Comparison of ENCODE assay signal across 2 cellular contexts in the genomic region with DNA sequence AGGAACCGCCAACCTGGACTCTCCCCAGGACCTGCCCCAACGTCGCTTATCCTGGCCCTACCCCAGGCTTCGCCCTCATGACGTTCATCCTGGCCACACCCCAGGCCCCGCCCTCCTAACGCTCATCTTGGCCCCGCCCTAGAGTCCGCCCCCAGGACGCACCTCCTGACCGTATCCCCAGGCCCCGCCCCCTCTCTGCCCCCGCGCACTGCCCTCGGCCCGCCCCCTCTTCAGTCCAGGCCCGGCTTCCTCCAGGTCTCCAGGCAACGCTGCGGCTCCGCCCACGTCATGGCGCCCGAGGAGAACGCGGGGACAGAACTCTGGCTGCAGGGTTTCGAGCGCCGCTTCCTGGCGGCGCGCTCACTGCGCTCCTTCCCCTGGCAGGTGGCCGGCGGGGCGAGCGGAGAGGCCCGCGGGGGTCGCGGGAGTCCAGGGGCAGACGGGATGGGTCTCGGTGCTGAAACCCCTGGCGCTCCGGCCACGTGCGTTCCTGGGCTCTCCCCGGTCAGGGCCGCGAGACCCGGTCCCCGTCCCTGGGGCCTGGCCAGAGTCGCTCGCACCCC.
TF ChIP-seq lines count a peak whose summit lies in the region.
"Not testable (repeated sequence)": the region's sequence is repeated elsewhere in the genome, so short reads cannot be mapped to it uniquely, and the experiment has no call there.

No MANE protein-coding gene starts in this region.

TF ChIP-seq in Ishikawa, 13 proteins besides CTCF, POLR2A, EP300 and RAD21:
- peak; percentile 81 for TF ChIP-seq YY1 (IDR thresholded peaks at IDR 0.05; ENCODE audit: low read depth)

TF ChIP-seq in HepG2, 621 proteins besides CTCF, POLR2A, EP300 and RAD21 (continues in another document):
- TF ChIP-seq, protein P1, sequence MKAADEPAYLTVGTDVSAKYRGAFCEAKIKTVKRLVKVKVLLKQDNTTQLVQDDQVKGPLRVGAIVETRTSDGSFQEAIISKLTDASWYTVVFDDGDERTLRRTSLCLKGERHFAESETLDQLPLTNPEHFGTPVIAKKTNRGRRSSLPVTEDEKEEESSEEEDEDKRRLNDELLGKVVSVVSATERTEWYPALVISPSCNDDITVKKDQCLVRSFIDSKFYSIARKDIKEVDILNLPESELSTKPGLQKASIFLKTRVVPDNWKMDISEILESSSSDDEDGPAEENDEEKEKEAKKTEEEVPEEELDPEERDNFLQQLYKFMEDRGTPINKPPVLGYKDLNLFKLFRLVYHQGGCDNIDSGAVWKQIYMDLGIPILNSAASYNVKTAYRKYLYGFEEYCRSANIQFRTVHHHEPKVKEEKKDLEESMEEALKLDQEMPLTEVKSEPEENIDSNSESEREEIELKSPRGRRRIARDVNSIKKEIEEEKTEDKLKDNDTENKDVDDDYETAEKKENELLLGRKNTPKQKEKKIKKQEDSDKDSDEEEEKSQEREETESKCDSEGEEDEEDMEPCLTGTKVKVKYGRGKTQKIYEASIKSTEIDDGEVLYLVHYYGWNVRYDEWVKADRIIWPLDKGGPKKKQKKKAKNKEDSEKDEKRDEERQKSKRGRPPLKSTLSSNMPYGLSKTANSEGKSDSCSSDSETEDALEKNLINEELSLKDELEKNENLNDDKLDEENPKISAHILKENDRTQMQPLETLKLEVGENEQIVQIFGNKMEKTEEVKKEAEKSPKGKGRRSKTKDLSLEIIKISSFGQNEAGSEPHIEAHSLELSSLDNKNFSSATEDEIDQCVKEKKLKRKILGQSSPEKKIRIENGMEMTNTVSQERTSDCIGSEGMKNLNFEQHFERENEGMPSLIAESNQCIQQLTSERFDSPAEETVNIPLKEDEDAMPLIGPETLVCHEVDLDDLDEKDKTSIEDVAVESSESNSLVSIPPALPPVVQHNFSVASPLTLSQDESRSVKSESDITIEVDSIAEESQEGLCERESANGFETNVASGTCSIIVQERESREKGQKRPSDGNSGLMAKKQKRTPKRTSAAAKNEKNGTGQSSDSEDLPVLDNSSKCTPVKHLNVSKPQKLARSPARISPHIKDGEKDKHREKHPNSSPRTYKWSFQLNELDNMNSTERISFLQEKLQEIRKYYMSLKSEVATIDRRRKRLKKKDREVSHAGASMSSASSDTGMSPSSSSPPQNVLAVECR (CRISPR knock-in tag; IDR thresholded peaks at IDR 0.05; ENCODE audit: borderline replicate concordance), result peak; percentile 89; the same call in 1 of the 2 replicates
- peak; percentile 69 for TF ChIP-seq GABPB1 (CRISPR knock-in tag; IDR thresholded peaks at IDR 0.05)
- peak; percentile 42; the same call in 1 of the 2 replicates for TF ChIP-seq CREM (IDR thresholded peaks at IDR 0.05)
- TF ChIP-seq CREM (CRISPR knock-in tag; IDR thresholded peaks at IDR 0.05); NONO (IDR thresholded peaks at IDR 0.05); CREB1 (CRISPR knock-in tag; IDR thresholded peaks at IDR 0.05): not testable (repeated sequence)
- TF ChIP-seq ERF (CRISPR knock-in tag; IDR thresholded peaks at IDR 0.05), result 0 out of 2 replicates have a peak, but pooled peaks have one; percentile 12
- TF ChIP-seq, protein P2, sequence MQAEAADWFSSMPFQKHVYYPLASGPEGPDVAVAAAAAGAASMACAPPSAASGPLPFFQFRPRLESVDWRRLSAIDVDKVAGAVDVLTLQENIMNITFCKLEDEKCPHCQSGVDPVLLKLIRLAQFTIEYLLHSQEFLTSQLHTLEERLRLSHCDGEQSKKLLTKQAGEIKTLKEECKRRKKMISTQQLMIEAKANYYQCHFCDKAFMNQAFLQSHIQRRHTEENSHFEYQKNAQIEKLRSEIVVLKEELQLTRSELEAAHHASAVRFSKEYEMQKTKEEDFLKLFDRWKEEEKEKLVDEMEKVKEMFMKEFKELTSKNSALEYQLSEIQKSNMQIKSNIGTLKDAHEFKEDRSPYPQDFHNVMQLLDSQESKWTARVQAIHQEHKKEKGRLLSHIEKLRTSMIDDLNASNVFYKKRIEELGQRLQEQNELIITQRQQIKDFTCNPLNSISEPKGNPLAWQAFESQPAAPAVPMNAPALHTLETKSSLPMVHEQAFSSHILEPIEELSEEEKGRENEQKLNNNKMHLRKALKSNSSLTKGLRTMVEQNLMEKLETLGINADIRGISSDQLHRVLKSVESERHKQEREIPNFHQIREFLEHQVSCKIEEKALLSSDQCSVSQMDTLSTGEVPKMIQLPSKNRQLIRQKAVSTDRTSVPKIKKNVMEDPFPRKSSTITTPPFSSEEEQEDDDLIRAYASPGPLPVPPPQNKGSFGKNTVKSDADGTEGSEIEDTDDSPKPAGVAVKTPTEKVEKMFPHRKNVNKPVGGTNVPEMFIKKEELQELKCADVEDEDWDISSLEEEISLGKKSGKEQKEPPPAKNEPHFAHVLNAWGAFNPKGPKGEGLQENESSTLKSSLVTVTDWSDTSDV (CRISPR knock-in tag; IDR thresholded peaks at IDR 0.05), result 0 out of 2 replicates have a peak, but pooled peaks have one; percentile 52
- TF ChIP-seq, protein P3, sequence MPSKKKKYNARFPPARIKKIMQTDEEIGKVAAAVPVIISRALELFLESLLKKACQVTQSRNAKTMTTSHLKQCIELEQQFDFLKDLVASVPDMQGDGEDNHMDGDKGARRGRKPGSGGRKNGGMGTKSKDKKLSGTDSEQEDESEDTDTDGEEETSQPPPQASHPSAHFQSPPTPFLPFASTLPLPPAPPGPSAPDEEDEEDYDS (CRISPR knock-in tag; IDR thresholded peaks at IDR 0.05), result peak; percentile 6; the same call in 1 of the 2 replicates
- TF ChIP-seq KAT8 (CRISPR knock-in tag; IDR thresholded peaks at IDR 0.05), result 0 out of 2 replicates have a peak, but pooled peaks have one; percentile 57
- TF ChIP-seq, protein P4, sequence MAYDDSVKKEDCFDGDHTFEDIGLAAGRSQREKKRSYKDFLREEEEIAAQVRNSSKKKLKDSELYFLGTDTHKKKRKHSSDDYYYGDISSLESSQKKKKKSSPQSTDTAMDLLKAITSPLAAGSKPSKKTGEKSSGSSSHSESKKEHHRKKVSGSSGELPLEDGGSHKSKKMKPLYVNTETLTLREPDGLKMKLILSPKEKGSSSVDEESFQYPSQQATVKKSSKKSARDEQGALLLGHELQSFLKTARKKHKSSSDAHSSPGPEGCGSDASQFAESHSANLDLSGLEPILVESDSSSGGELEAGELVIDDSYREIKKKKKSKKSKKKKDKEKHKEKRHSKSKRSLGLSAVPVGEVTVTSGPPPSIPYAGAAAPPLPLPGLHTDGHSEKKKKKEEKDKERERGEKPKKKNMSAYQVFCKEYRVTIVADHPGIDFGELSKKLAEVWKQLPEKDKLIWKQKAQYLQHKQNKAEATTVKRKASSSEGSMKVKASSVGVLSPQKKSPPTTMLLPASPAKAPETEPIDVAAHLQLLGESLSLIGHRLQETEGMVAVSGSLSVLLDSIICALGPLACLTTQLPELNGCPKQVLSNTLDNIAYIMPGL (CRISPR knock-in tag; IDR thresholded peaks at IDR 0.05; ENCODE audit: borderline replicate concordance in 1 of 2, low read depth in 1 of 2), result peak in 1 of 2 experiments; percentile 82; a peak in 2 of 4 replicates
- TF ChIP-seq, protein P5, sequence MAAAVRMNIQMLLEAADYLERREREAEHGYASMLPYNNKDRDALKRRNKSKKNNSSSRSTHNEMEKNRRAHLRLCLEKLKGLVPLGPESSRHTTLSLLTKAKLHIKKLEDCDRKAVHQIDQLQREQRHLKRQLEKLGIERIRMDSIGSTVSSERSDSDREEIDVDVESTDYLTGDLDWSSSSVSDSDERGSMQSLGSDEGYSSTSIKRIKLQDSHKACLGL (CRISPR knock-in tag; IDR thresholded peaks at IDR 0.05), result peak; percentile 97
- TF ChIP-seq YY1 (IDR thresholded peaks at IDR 0.05; ENCODE audit: insufficient read depth, insufficient replicate concordance, low read depth, low read length), result peak; percentile 90
- peak; percentile 80 for TF ChIP-seq NONO (CRISPR knock-in tag; conservative IDR thresholded peaks at IDR 0.05)
- TF ChIP-seq ZMYM4 (CRISPR knock-in tag; IDR thresholded peaks at IDR 0.05), result 0 out of 2 replicates have a peak, but pooled peaks have one; percentile 8
- peak; percentile 43 for TF ChIP-seq STAG1 (CRISPR knock-in tag; IDR thresholded peaks at IDR 0.05)
- TF ChIP-seq TOPORS (CRISPR knock-in tag; IDR thresholded peaks at IDR 0.05), result peak; percentile 61
- peak; percentile 92 for TF ChIP-seq PHF8 (CRISPR knock-in tag; IDR thresholded peaks at IDR 0.05)
- TF ChIP-seq CAMTA2 (CRISPR knock-in tag; IDR thresholded peaks at IDR 0.05; ENCODE audit: borderline replicate concordance), result 0 out of 2 replicates have a peak, but pooled peaks have one; percentile 53
- 0 out of 4 replicates have a peak, but pooled peaks of 1 of the 2 experiments have one; percentile 43 for TF ChIP-seq KLF16 (CRISPR knock-in tag; IDR thresholded peaks at IDR 0.05)
- TF ChIP-seq TAF1 (CRISPR knock-in tag; IDR thresholded peaks at IDR 0.05), result peak; percentile 85
- peak; percentile 80; the same call in 1 of the 2 replicates for TF ChIP-seq HIVEP1 (CRISPR knock-in tag; IDR thresholded peaks at IDR 0.05)
- TF ChIP-seq RFX1 (IDR thresholded peaks at IDR 0.05), result peak; percentile 39; the same call in 1 of the 2 replicates
- 0 out of 2 replicates have a peak, but pooled peaks have one; percentile 34 for TF ChIP-seq ZNF546 (CRISPR knock-in tag; conservative IDR thresholded peaks at IDR 0.05)
- TF ChIP-seq KAT7 (CRISPR knock-in tag; IDR thresholded peaks at IDR 0.05; ENCODE audit: borderline replicate concordance), result peak; percentile 33; the same call in 1 of the 2 replicates
- TF ChIP-seq ZNF547 (CRISPR knock-in tag; IDR thresholded peaks at IDR 0.05), result peak; percentile 64; the same call in 1 of the 2 replicates
- peak; percentile 64; the same call in 1 of the 2 replicates for TF ChIP-seq ZNF274 (CRISPR knock-in tag; IDR thresholded peaks at IDR 0.05)
- peak; percentile 61 for TF ChIP-seq RBM39 (IDR thresholded peaks at IDR 0.05; ENCODE audit: low read depth, low read length, poor library complexity, severe bottlenecking)
- 0 out of 2 replicates have a peak, but pooled peaks have one; percentile 15 for TF ChIP-seq IRF2 (CRISPR knock-in tag; IDR thresholded peaks at IDR 0.05)
- peak; percentile 51; the same call in 1 of the 2 replicates for TF ChIP-seq ZNF232 (CRISPR knock-in tag; IDR thresholded peaks at IDR 0.05; ENCODE audit: borderline replicate concordance)
- TF ChIP-seq KDM3A (CRISPR knock-in tag; IDR thresholded peaks at IDR 0.05; ENCODE audit: low read depth), result 0 out of 2 replicates have a peak, but pooled peaks have one; percentile 76
- peak; percentile 79 for TF ChIP-seq MXD4 (CRISPR knock-in tag; IDR thresholded peaks at IDR 0.05)
- 0 out of 2 replicates have a peak, but pooled peaks have one; percentile 40 for TF ChIP-seq SMYD3 (CRISPR knock-in tag; IDR thresholded peaks at IDR 0.05)
- TF ChIP-seq, protein P6, sequence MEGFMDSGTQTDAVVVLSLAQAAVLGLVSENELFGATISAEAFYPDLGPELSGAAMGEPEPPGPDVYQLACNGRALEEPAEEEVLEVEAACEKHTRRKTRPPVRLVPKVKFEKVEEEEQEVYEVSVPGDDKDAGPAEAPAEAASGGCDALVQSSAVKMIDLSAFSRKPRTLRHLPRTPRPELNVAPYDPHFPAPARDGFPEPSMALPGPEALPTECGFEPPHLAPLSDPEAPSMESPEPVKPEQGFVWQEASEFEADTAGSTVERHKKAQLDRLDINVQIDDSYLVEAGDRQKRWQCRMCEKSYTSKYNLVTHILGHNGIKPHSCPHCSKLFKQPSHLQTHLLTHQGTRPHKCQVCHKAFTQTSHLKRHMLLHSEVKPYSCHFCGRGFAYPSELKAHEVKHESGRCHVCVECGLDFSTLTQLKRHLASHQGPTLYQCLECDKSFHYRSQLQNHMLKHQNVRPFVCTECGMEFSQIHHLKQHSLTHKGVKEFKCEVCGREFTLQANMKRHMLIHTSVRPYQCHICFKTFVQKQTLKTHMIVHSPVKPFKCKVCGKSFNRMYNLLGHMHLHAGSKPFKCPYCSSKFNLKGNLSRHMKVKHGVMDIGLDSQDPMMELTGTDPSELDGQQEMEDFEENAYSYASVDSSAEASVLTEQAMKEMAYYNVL (CRISPR knock-in tag; IDR thresholded peaks at IDR 0.05; ENCODE audit: borderline replicate concordance), result peak; percentile 68; the same call in 1 of the 2 replicates
- 0 out of 2 replicates have a peak, but pooled peaks have one; percentile 41 for TF ChIP-seq MEIS1 (CRISPR knock-in tag; IDR thresholded peaks at IDR 0.05; ENCODE audit: borderline replicate concordance)
- peak; percentile 62 for TF ChIP-seq POLR2AphosphoS5 (IDR thresholded peaks at IDR 0.05; ENCODE audit: low read depth, low read length)
- TF ChIP-seq ARNTL (CRISPR knock-in tag; IDR thresholded peaks at IDR 0.05), result peak; percentile 26; the same call in 1 of the 2 replicates
- TF ChIP-seq, protein P7, sequence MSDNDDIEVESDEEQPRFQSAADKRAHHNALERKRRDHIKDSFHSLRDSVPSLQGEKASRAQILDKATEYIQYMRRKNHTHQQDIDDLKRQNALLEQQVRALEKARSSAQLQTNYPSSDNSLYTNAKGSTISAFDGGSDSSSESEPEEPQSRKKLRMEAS (IDR thresholded peaks at IDR 0.05), result peak; percentile 53; the same call in 1 of the 2 replicates
- 0 out of 2 replicates have a peak, but pooled peaks have one; percentile 72 for TF ChIP-seq ZNF556 (CRISPR knock-in tag; IDR thresholded peaks at IDR 0.05; ENCODE audit: borderline replicate concordance)
- TF ChIP-seq CREB1 (IDR thresholded peaks at IDR 0.05), result 0 out of 2 replicates have a peak, but pooled peaks have one; percentile 35
- peak; percentile 41; the same call in 1 of the 2 replicates for TF ChIP-seq MEIS2 (CRISPR knock-in tag; IDR thresholded peaks at IDR 0.05)
- 0 out of 2 replicates have a peak, but pooled peaks have one; percentile 46 for TF ChIP-seq ZNF329 (CRISPR knock-in tag; IDR thresholded peaks at IDR 0.05; ENCODE audit: low read depth)
- TF ChIP-seq PITX1 (CRISPR knock-in tag; IDR thresholded peaks at IDR 0.05), result peak; percentile 15; the same call in 1 of the 2 replicates
- peak; percentile 69; the same call in 1 of the 2 replicates for TF ChIP-seq TMF1 (CRISPR knock-in tag; IDR thresholded peaks at IDR 0.05; ENCODE audit: low read depth)
- TF ChIP-seq ZNF446 (CRISPR knock-in tag; IDR thresholded peaks at IDR 0.05), result 0 out of 2 replicates have a peak, but pooled peaks have one; percentile 58
- 0 out of 2 replicates have a peak, but pooled peaks have one; percentile 43 for TF ChIP-seq SAFB2 (CRISPR knock-in tag; IDR thresholded peaks at IDR 0.05; ENCODE audit: borderline replicate concordance, low read depth)
- peak; percentile 83 for TF ChIP-seq ZFX (CRISPR knock-in tag; IDR thresholded peaks at IDR 0.05; ENCODE audit: low read depth)
- peak; percentile 73 for TF ChIP-seq SP4 (CRISPR knock-in tag; IDR thresholded peaks at IDR 0.05)
- peak; percentile 86; the same call in 1 of the 2 replicates for TF ChIP-seq KDM5B (CRISPR knock-in tag; IDR thresholded peaks at IDR 0.05; ENCODE audit: borderline replicate concordance)
- 0 out of 2 replicates have a peak, but pooled peaks have one; percentile 64 for TF ChIP-seq IRX3 (CRISPR knock-in tag; IDR thresholded peaks at IDR 0.05; ENCODE audit: borderline replicate concordance, low read depth)
- TF ChIP-seq, protein P8, sequence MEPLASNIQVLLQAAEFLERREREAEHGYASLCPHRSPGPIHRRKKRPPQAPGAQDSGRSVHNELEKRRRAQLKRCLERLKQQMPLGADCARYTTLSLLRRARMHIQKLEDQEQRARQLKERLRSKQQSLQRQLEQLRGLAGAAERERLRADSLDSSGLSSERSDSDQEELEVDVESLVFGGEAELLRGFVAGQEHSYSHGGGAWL (CRISPR knock-in tag; IDR thresholded peaks at IDR 0.05), result peak; percentile 75
- TF ChIP-seq POLR2G (IDR thresholded peaks at IDR 0.05; ENCODE audit: low read depth, low read length), result peak; percentile 71
- TF ChIP-seq MYC (CRISPR knock-in tag; IDR thresholded peaks at IDR 0.05; ENCODE audit: borderline replicate concordance), result peak; percentile 93
- TF ChIP-seq NR2C2 (CRISPR knock-in tag; IDR thresholded peaks at IDR 0.05; ENCODE audit: borderline replicate concordance), result peak; percentile 24; the same call in 1 of the 2 replicates
